Comparison of ENCODE assay signal across 22 cellular contexts in the genomic region with DNA sequence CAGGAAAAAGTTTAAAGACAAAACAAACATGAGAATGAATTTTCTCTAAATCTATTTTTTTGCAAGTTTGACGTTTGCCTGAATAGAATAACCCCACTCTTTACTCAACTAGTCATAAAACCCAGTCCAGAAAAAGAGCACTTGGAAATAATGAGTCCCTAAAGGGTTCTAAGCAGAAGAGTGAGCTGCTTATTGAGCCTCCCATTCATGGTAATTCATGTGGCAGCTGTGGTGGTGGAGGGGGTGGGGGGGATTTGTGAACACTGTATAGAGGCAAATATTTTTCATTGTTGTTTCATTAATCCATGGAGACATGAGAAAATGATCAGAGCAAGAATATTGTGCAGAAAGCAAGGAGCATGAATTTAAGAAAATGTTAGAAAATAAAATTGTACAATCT.
DNase-seq lines count a peak whose midpoint lies in the region.
"Had no signal": no experiment of that assay in that cellular context is flagged by ENCODE, and none has a peak within 500 bp of the region (broad histone marks: within the 10 kb centered on the region; RNA-seq: fewer than 3 reads in every experiment).

No MANE protein-coding gene starts in this region.

- peak overlapping the region; percentile 73 for H3K4me3 ChIP-seq in SK-N-MC
- H3K4me3 ChIP-seq: testis had no signal

- no peaks in the 10 kb centered on the region for H3K9me3 ChIP-seq in SK-N-MC (ENCODE audit: low read depth, low read length)
- H3K9me3 ChIP-seq: SK-N-SH, testis had no signal

- H3K9ac ChIP-seq in SK-N-MC (ENCODE audit: insufficient read length): no peak overlapping the region
- H3K9ac ChIP-seq: SK-N-SH had no signal

- peak overlapping the region; percentile 33; the same call in 1 of the 2 replicates for H3K27ac ChIP-seq in SK-N-MC
- H3K27ac ChIP-seq: testis had no signal

- DNase-seq in NCI-H1417 (lab: John Stamatoyannopoulos, UW) (peak; percentile 31 to 76 (median 46)), NCI-H1417 treated with DMSO at 0.1 percent for 48 hours (lab: John Stamatoyannopoulos, UW) (no peak), NCI-H1436 treated with DMSO at 0.1 percent for 48 hours (lab: John Stamatoyannopoulos, UW) (peak; percentile 54), SK-N-MC (ENCODE audit: low read depth, low spot score) (no peak), putamen (ENCODE audit: low spot score) (peak; percentile 15), anterior cingulate cortex (lab: John Stamatoyannopoulos, UW) (no peak), NCI-H2107 treated with DMSO at 0.1 percent for 48 hours (lab: John Stamatoyannopoulos, UW; ENCODE audit: unreplicated experiment) (no peak)
- no peak for DNase-seq in activated CD8-positive, alpha-beta memory T cell treated with anti-CD3 and anti-CD28 coated beads, Interleukin-2, amount 50 U/mL, for 4 hours
- DNase-seq: activated CD4-positive, alpha-beta T cell treated with anti-CD3 and anti-CD28 coated beads for 4 hours; activated naive CD4-positive, alpha-beta T cell treated with anti-CD3 and anti-CD28 coated beads, Interleukin-2, amount 50 U/mL, for 16 hours; central memory CD4-positive, alpha-beta T cell; dermis blood vessel endothelial cell; kidney glomerular epithelial cell; naive thymus-derived CD4-positive, alpha-beta T cell; NCI-H187; NCI-H446 treated with DMSO at 0.1 percent for 48 hours; occipital lobe; SK-N-SH; stimulated activated CD4-positive, alpha-beta T cell treated with anti-CD3 and anti-CD28 coated beads, Interleukin-4, amount 100 ng/mL, for 1 hour; stimulated activated naive CD4-positive, alpha-beta T cell; T-helper 2 cell; testis had no signal

- H3K36me3 ChIP-seq in SK-N-MC (ENCODE audit: insufficient read depth, low read length): no peaks in the 10 kb centered on the region

Comparison
In these comparisons a context has a peak if more than half of its experiments do, and no peak if none do; other contexts are left out.
1. DNase-seq: peak in NCI-H1417 (3 of 3), NCI-H1436 treated with DMSO at 0.1 percent for 48 hours (single experiment) and putamen (single experiment); none in NCI-H1417 treated with DMSO at 0.1 percent for 48 hours (single experiment), SK-N-MC (single experiment), anterior cingulate cortex (0 of 58), NCI-H2107 treated with DMSO at 0.1 percent for 48 hours (single experiment) and activated CD8-positive, alpha-beta memory T cell treated with anti-CD3 and anti-CD28 coated beads, Interleukin-2, amount 50 U/mL, for 4 hours (single experiment).